Comparison of ENCODE assay signal across 8 cellular contexts in genomic region chr15:41972341-41973237, GRCh38. TPM values are rescaled to one million over a fixed set of nuclear protein-coding genes. Genes with fewer than 3 reads are reported as not detected.
DNase-seq lines count a peak whose midpoint lies in the region; ATAC-seq and TF ChIP-seq lines count a peak whose summit lies in the region.

EHD4 (minus strand) TSS chr15:41972557; CDS start chr15:41972494, 63 bp downstream.

- peak; percentile 78 for ATAC-seq in CD4-positive, alpha-beta T cell (ENCODE audit: poor library complexity)
- ATAC-seq in GM19397 (IDR thresholded peaks at IDR 0.05; ENCODE audit: unreplicated experiment) (peak; percentile 83), HG03571 (IDR thresholded peaks at IDR 0.05; ENCODE audit: unreplicated experiment) (peak; percentile 81), right lobe of liver (peak; percentile 85 to 96 (median 94))

- peak within 1 kb of the TSS; percentile 57 to 92 for H3K9ac ChIP-seq in duodenal mucosa (ENCODE audit: low read depth in 1 of 2, low read length in 2 of 2)

- POLR2A ChIA-PET in CD4-positive, alpha-beta T cell (lab: Charles Lee) = interaction anchor here (0.8 to 9.3 kb wide), 17 partner anchors 9 to 1357 kb away, joined by 3 to 209 read pairs (median 6); partner anchors contain the start of genes CHP1, EXD1, GANC and MAPKBP1
- POLR2A ChIA-PET in activated CD4-positive, alpha-beta memory T cell treated with anti-CD3 and anti-CD28 coated beads for 36 hours (lab: Charles Lee) = interaction anchor here (0.8 to 5.7 kb wide), 11 partner anchors 9 to 198 kb away, joined by 3 to 131 read pairs (median 5); partner anchors contain the start of genes JMJD7 and MAPKBP1

- H3K4me1 ChIP-seq in duodenal mucosa (ENCODE audit: control insufficient read depth in 1 of 2, insufficient read depth in 2 of 2, low read length in 2 of 2) (peaks cover 19 to 20% of the 10 kb centered on the region in 2 donors), right lobe of liver (peaks cover 0 to 14% (median 3%) of the 10 kb centered on the region in 4 donors)

- 6% methylated on average over 9 of the region's 66 CpGs for WGBS in right lobe of liver (ENCODE audit: insufficient coverage, low coverage, low lambda C conversion rate, missing lambda C conversion rate)

- peak within 1 kb of the TSS; percentile 78 to 97 for H3K4me3 ChIP-seq in duodenal mucosa (ENCODE audit: low read depth in 1 of 2, low read length in 2 of 2)
- H3K4me3 ChIP-seq in right lobe of liver = peak within 1 kb of the TSS; percentile 93 to 99 (median 94)

- TF ChIP-seq CTCF in CD4-positive, alpha-beta T cell (IDR thresholded peaks at IDR 0.05) = no peak
- TF ChIP-seq CTCF in right lobe of liver (IDR thresholded peaks at IDR 0.05) = peak; percentile 31 to 50 (median 44)

- H3K9me3 Mint-ChIP-seq in CD4-positive, alpha-beta T cell = no peaks in the 10 kb centered on the region
- no peaks in the 10 kb centered on the region for H3K9me3 Mint-ChIP-seq in activated CD4-positive, alpha-beta memory T cell treated with anti-CD3 and anti-CD28 coated beads for 36 hours

- intact Hi-C loops in CD4-positive, alpha-beta T cell (cut with DNase I, micrococcal nuclease) = loop anchor here (5.0 to 10.0 kb wide), 5 partner anchors 145 to 765 kb away; partner anchors contain the start of genes CDAN1 (in 1 of the 2), JMJD7 (in 1 of the 2), NUSAP1 (in 1 of the 2) and OIP5 (in 1 of the 2)
- intact Hi-C loops in activated CD4-positive, alpha-beta memory T cell treated with anti-CD3 and anti-CD28 coated beads for 36 hours (cut with micrococcal nuclease) = loop anchor here (2.0 to 5.0 kb wide), 4 partner anchors 135 to 855 kb away; partner anchors contain the start of genes INO80, ITPKA and RPAP1
- intact Hi-C loops in right lobe of liver (cut with DNase I) = no loop called here

- H3K9me3 ChIP-seq in CD4-positive, alpha-beta T cell (ENCODE audit: control insufficient read depth, low read length) = no peaks in the 10 kb centered on the region
- no peaks in the 10 kb centered on the region for H3K9me3 ChIP-seq in duodenal mucosa (ENCODE audit: control insufficient read depth in 1 of 2, low read length in 2 of 2)
- no peaks in the 10 kb centered on the region for H3K9me3 ChIP-seq in right lobe of liver

- H3K36me3 ChIP-seq in duodenal mucosa (ENCODE audit: control insufficient read depth in 1 of 2, insufficient read depth in 2 of 2, low read length in 2 of 2) (no peaks in the 10 kb centered on the region), right lobe of liver (no peaks in the 10 kb centered on the region)

- H3K4me1 Mint-ChIP-seq in CD4-positive, alpha-beta T cell (ENCODE audit: low read depth) = peaks cover 45% of the 10 kb centered on the region
- peaks cover 53% of the 10 kb centered on the region for H3K4me1 Mint-ChIP-seq in activated CD4-positive, alpha-beta memory T cell treated with anti-CD3 and anti-CD28 coated beads for 36 hours (ENCODE audit: low read depth)

- CTCF ChIA-PET in CD4-positive, alpha-beta T cell (lab: Charles Lee) = interaction anchor here (0.6 to 5.2 kb wide), 7 partner anchors 13 to 312 kb away, joined by 3 to 42 read pairs (median 4); partner anchors contain the start of gene MGA
- CTCF ChIA-PET in activated CD4-positive, alpha-beta memory T cell treated with anti-CD3 and anti-CD28 coated beads for 36 hours (lab: Charles Lee) = interaction anchor here (1.0 to 5.8 kb wide), 9 partner anchors 11 to 199 kb away, joined by 3 to 38 read pairs (median 3); partner anchors contain the start of gene MAPKBP1

- peak; percentile 84 to 93 (median 90) for DNase-seq in CD4-positive, alpha-beta T cell
- DNase-seq in NCI-H82 (lab: John Stamatoyannopoulos, UW) = peak; percentile 100
- DNase-seq in activated CD4-positive, alpha-beta memory T cell treated with anti-CD3 and anti-CD28 coated beads for 36 hours = peak; percentile 98
- peak; percentile 99 to 100 (median 99) for DNase-seq in right lobe of liver
- peak; percentile 89 to 96 for DNase-seq in stimulated activated CD4-positive, alpha-beta T cell treated with anti-CD3 and anti-CD28 coated beads, Interleukin-4, amount 100 ng/mL, for 4 hours

- TF ChIP-seq POLR2A in right lobe of liver (IDR thresholded peaks at IDR 0.05) = peak; percentile 96

- H3K27ac ChIP-seq in CD4-positive, alpha-beta T cell (ENCODE audit: low read depth, low read length) = peak within 1 kb of the TSS; percentile 61
- peak within 1 kb of the TSS; percentile 95 for H3K27ac ChIP-seq in duodenal mucosa (ENCODE audit: low read depth, low read length)
- peak within 1 kb of the TSS; percentile 87 to 96 (median 88) for H3K27ac ChIP-seq in right lobe of liver

- peaks cover 19% of the 10 kb centered on the region for H3K27me3 Mint-ChIP-seq in CD4-positive, alpha-beta T cell
- peaks cover 7% of the 10 kb centered on the region for H3K27me3 Mint-ChIP-seq in activated CD4-positive, alpha-beta memory T cell treated with anti-CD3 and anti-CD28 coated beads for 36 hours

- peaks cover 13% of the 10 kb centered on the region for H3K36me3 Mint-ChIP-seq in CD4-positive, alpha-beta T cell (ENCODE audit: low read depth)
- peaks cover 22% of the 10 kb centered on the region for H3K36me3 Mint-ChIP-seq in activated CD4-positive, alpha-beta memory T cell treated with anti-CD3 and anti-CD28 coated beads for 36 hours

- H3K4me3 Mint-ChIP-seq in CD4-positive, alpha-beta T cell = peak within 1 kb of the TSS; percentile 98
- peak within 1 kb of the TSS; percentile 90 for H3K4me3 Mint-ChIP-seq in activated CD4-positive, alpha-beta memory T cell treated with anti-CD3 and anti-CD28 coated beads for 36 hours

- peaks cover 5% of the 10 kb centered on the region for H3K27me3 ChIP-seq in CD4-positive, alpha-beta T cell (ENCODE audit: control insufficient read depth, insufficient read depth, low read length)
- H3K27me3 ChIP-seq in duodenal mucosa (ENCODE audit: control insufficient read depth in 1 of 2, insufficient read depth in 2 of 2, low read length in 2 of 2) (peaks cover 0 to 2% of the 10 kb centered on the region in 2 donors), right lobe of liver (no peaks in the 10 kb centered on the region)

- H3K27ac Mint-ChIP-seq in CD4-positive, alpha-beta T cell = peak within 1 kb of the TSS; percentile 95
- H3K27ac Mint-ChIP-seq in activated CD4-positive, alpha-beta memory T cell treated with anti-CD3 and anti-CD28 coated beads for 36 hours = peak within 1 kb of the TSS; percentile 97

RNA-seq across cellular contexts. Expression of gene EHD4, which starts in this region (rescaled TPM):
- total RNA-seq in CD4-positive, alpha-beta T cell = 10 to 100 TPM; 39.8 to 40.5 TPM
- total RNA-seq in activated CD4-positive, alpha-beta memory T cell treated with anti-CD3 and anti-CD28 coated beads for 36 hours = 10 to 100 TPM; 43.6 to 45.0 TPM
- 10 to 100 TPM in 3 of 6 experiments, 1 to 10 TPM in 3; 4.7 to 21.5 (median 11.1) TPM for total RNA-seq in right lobe of liver

Comparison
In these comparisons a context has a peak if more than half of its experiments do, and no peak if none do; other contexts are left out.
1. Peak in every context shown above with its lines: DNase-seq, ATAC-seq, H3K4me3 ChIP-seq and H3K27ac ChIP-seq.
2. intact Hi-C loops: an anchor here in CD4-positive, alpha-beta T cell (5.0 to 10.0 kb wide) and activated CD4-positive, alpha-beta memory T cell treated with anti-CD3 and anti-CD28 coated beads for 36 hours (2.0 to 5.0 kb wide); none called in right lobe of liver.